In the genomic region with DNA sequence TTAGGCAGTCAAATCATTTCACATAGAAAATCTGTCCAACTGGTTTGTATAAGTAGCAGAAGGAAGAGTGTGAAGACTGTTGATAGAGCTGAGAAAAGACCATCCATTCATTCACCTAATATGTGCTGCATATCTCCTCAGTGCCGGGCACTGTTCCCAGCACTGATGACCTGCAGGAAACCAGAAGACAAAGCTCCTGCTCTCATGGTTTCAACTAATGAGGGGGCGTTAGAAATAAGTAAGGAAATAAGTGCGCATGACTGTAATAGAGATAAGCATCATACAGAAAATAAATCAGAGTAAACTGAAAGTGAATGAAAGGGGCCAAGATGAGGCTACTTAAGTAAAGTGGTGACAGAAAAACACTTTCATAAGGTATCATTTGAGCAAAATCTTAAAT, we compare ENCODE assay signal across 24 cellular contexts.
DNase-seq lines count a peak whose midpoint lies in the region; ATAC-seq and TF ChIP-seq lines count a peak whose summit lies in the region.
"Had no signal": no experiment of that assay in that cellular context is flagged by ENCODE, and none has a peak within 500 bp of the region (broad histone marks: within the 10 kb centered on the region; RNA-seq: fewer than 3 reads in every experiment).

No MANE protein-coding gene starts in this region.

- H3K27me3 ChIP-seq in right cardiac atrium (ENCODE audit: control insufficient read depth, insufficient read depth): no peaks in the 10 kb centered on the region
- H3K27me3 ChIP-seq: BE2C, SJSA1 had no signal

- no peaks in the 10 kb centered on the region for H3K4me1 ChIP-seq in right cardiac atrium (ENCODE audit: control insufficient read depth, insufficient read depth, low read length)
- H3K4me1 ChIP-seq: BE2C, SJSA1 had no signal

- intact Hi-C loops in right cardiac atrium (cut with DNase I) (no loop called here), left ventricle myocardium superior (cut with micrococcal nuclease) (no loop called here)

- no peak for TF ChIP-seq POLR2A in GM18505 (IDR thresholded peaks at IDR 0.05; ENCODE audit: borderline replicate concordance, extremely low read depth, insufficient read depth, insufficient read length)

- no peak for TF ChIP-seq CTCF in choroid plexus epithelial cell (conservative IDR thresholded peaks at IDR 0.05; ENCODE audit: low read depth, low read length)

- no peaks in the 10 kb centered on the region for H3K9me3 ChIP-seq in right cardiac atrium (ENCODE audit: control insufficient read depth, low read length)
- H3K9me3 ChIP-seq: BE2C, SJSA1 had no signal

- no peak overlapping the region for H3K27ac ChIP-seq in right cardiac atrium (ENCODE audit: low read length)
- H3K27ac ChIP-seq: SJSA1 had no signal

- H3K4me3 ChIP-seq in right cardiac atrium (ENCODE audit: low read length) (no peak overlapping the region), choroid plexus epithelial cell (ENCODE audit: low read depth, low read length) (no peak overlapping the region)
- H3K4me3 ChIP-seq: GM12878, SJSA1 had no signal

- DNase-seq in right cardiac atrium (peak in 2 of 3 donors; percentile 6 to 38), left ventricle myocardium superior (no peak), choroid plexus epithelial cell (ENCODE audit: low read depth) (peak; percentile 44), iris pigment epithelial cell (ENCODE audit: low read depth) (peak; percentile 42), medulla oblongata (ENCODE audit: extremely low spot score) (no peak)
- DNase-seq: BE2C, COR-L47, DMS 273 treated with DMSO at 0.1 percent for 48 hours, DMS79 treated with DMSO at 0.1 percent for 48 hours, GOT3, HCEC 1CT, KG1, NCI-H1092 treated with DMSO at 0.1 percent for 48 hours, NCI-H1436 treated with DMSO at 0.1 percent for 48 hours, NCI-H1930, NCI-H226, NCI-H510A treated with DMSO at 0.1 percent for 48 hours, NCI-H748 treated with DMSO at 0.1 percent for 48 hours, OCI-M1, SW 1271 had no signal

- ATAC-seq in right cardiac atrium: peak in 1 of 2 donors; percentile 52
- ATAC-seq in left ventricle myocardium superior: no peak
- no peak for ATAC-seq in HG03571 (IDR thresholded peaks at IDR 0.05; ENCODE audit: unreplicated experiment)
- no peak for ATAC-seq in GM18505 (IDR thresholded peaks at IDR 0.05; ENCODE audit: unreplicated experiment)
- ATAC-seq: GM12878 had no signal

- 20% methylated on average over 3 of the region's 3 CpGs for WGBS in right cardiac atrium

Comparison
In these comparisons a context has a peak if more than half of its experiments do, and no peak if none do; other contexts are left out.
1. DNase-seq: peak in right cardiac atrium (2 of 3), choroid plexus epithelial cell (single experiment) and iris pigment epithelial cell (single experiment); none in left ventricle myocardium superior (single experiment) and medulla oblongata (single experiment).